ENCODE assay signal across 23 cellular contexts in the genomic region with DNA sequence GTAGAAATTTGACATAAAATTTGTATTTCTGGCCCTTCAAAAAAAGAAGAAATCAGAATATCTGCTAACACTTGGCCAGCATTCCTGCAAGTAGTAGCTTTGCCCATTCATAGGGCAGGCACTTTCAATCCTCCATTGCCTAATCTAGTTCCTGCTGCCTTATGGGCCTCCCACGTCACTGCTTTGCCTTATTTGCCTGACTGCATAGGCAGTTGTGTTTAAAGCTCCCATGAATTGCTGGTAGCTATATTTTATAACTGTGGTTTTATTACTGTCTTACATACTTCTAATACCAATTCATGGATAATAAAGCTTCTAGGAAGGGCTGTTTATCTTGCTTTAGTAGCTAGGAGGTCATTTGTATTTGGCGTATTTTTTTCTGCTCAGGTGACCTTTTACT. TPM values are rescaled to one million over a fixed set of nuclear protein-coding genes. Genes with fewer than 3 reads are reported as not detected.
"Had no signal": no experiment of that assay in that cellular context is flagged by ENCODE, and none has a peak within 500 bp of the region (broad histone marks: within the 10 kb centered on the region; RNA-seq: fewer than 3 reads in every experiment).

No MANE protein-coding gene starts in this region.

- ATAC-seq: effector memory CD8-positive, alpha-beta T cell; foreskin keratinocyte; left cardiac atrium; left ventricle myocardium superior; pancreas; right cardiac atrium; stimulated activated effector memory CD8-positive, alpha-beta T cell treated with anti-CD3 and anti-CD28 coated beads, Interleukin-12 subunit alpha, Interleukin-12 subunit beta, amount 100 ng/mL, for 72 hours; stimulated activated naive CD8-positive, alpha-beta T cell treated with anti-CD3 and anti-CD28 coated beads, Interleukin-15, Interleukin-2, amounts not matched to agents 100 U/mL and 50 U/mL, for 24 hours had no signal

- DNase-seq: effector memory CD8-positive, alpha-beta T cell; esophagus squamous epithelium; foreskin keratinocyte; kidney; left cardiac atrium; left ventricle myocardium superior; mesenchymal stem cell; midbrain; naive B cell; occipital lobe; pancreas; right cardiac atrium; stimulated activated CD4-positive, alpha-beta T cell treated with anti-CD3 and anti-CD28 coated beads, Interleukin-2, amount 100 ng/mL, for 48 hours; stimulated activated naive CD8-positive, alpha-beta T cell treated with anti-CD3 and anti-CD28 coated beads, Interleukin-15, Interleukin-2, amounts not matched to agents 100 U/mL and 50 U/mL, for 24 hours; thyroid gland; upper lobe of left lung had no signal

- H3K36me3 ChIP-seq: esophagus squamous epithelium, pancreas, suprapubic skin, thyroid gland, upper lobe of left lung, vagina had no signal

- H3K4me1 Mint-ChIP-seq: naive B cell; nephron; stimulated activated effector memory CD8-positive, alpha-beta T cell treated with anti-CD3 and anti-CD28 coated beads, Interleukin-12 subunit alpha, Interleukin-12 subunit beta, amount 100 ng/mL, for 72 hours had no signal

- H3K9me3 Mint-ChIP-seq: effector memory CD8-positive, alpha-beta T cell had no signal

- H3K27ac Mint-ChIP-seq: effector memory CD8-positive, alpha-beta T cell; naive B cell; nephron; progenitor cell of endocrine pancreas; stimulated activated effector memory CD8-positive, alpha-beta T cell treated with anti-CD3 and anti-CD28 coated beads, Interleukin-12 subunit alpha, Interleukin-12 subunit beta, amount 100 ng/mL, for 72 hours had no signal

- H3K4me1 ChIP-seq: esophagus squamous epithelium, foreskin keratinocyte, pancreas, suprapubic skin, thyroid gland, upper lobe of left lung, vagina had no signal

- H3K27me3 ChIP-seq: esophagus squamous epithelium, pancreas, suprapubic skin, thyroid gland, upper lobe of left lung, vagina had no signal

- H3K27ac ChIP-seq: esophagus squamous epithelium, foreskin keratinocyte, pancreas, suprapubic skin, thyroid gland, upper lobe of left lung, vagina had no signal

- H3K4me3 ChIP-seq: esophagus squamous epithelium, lung, pancreas, smooth muscle cell, suprapubic skin, thyroid gland, upper lobe of left lung, vagina had no signal

- H3K4me3 Mint-ChIP-seq: effector memory CD8-positive, alpha-beta T cell; naive B cell; nephron; stimulated activated effector memory CD8-positive, alpha-beta T cell treated with anti-CD3 and anti-CD28 coated beads, Interleukin-12 subunit alpha, Interleukin-12 subunit beta, amount 100 ng/mL, for 72 hours had no signal

- H3K36me3 Mint-ChIP-seq: naive B cell; stimulated activated effector memory CD8-positive, alpha-beta T cell treated with anti-CD3 and anti-CD28 coated beads, Interleukin-12 subunit alpha, Interleukin-12 subunit beta, amount 100 ng/mL, for 72 hours had no signal

- H3K9me3 ChIP-seq: esophagus squamous epithelium, pancreas, suprapubic skin, thyroid gland, upper lobe of left lung, vagina had no signal

RNA-seq across cellular contexts. Expression of gene CFAP206, which starts 57.3 kb away (rescaled TPM):
- total RNA-seq: vagina had no signal
